1 cellular context compared by ENCODE assay signal in the genomic region with DNA sequence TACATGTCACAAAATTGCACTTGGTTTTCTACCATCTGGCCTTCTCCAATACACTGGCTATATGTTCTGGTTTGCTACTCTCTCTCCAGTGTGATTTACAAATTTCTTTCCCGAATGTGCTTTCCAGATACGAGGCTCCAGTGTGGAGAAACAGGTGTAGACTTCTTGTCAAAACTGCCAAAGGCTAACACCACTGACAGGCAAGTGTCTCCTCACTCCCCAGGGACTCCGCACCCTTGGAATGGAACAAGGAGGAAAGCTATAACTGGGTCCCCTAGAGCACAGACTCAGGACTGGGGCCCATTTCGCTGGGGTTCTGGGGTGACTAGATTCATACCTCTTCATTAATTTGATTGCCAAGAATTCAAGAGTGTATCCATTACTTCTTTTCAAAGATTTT.
A peak's percentile ranks its signal among the peaks of the same experiment; 100 is the strongest.
TF ChIP-seq lines count a peak whose summit lies in the region.

No MANE protein-coding gene starts in this region.

TF ChIP-seq in HepG2, 621 proteins besides CTCF, POLR2A, EP300 and RAD21 (continued from another document):
- TF ChIP-seq KDM2A (CRISPR knock-in tag; IDR thresholded peaks at IDR 0.05; ENCODE audit: borderline replicate concordance, low read depth), result no peak
- 0 out of 2 replicates have a peak, but pooled peaks have one; percentile 2 for TF ChIP-seq TAF1 (CRISPR knock-in tag; IDR thresholded peaks at IDR 0.05)
- no peak for TF ChIP-seq ZKSCAN1 (IDR thresholded peaks at IDR 0.05; ENCODE audit: low read length)
- TF ChIP-seq ERF (CRISPR knock-in tag; IDR thresholded peaks at IDR 0.05), result 0 out of 2 replicates have a peak, but pooled peaks have one; percentile 1
- TF ChIP-seq EEA1 (CRISPR knock-in tag; IDR thresholded peaks at IDR 0.05; ENCODE audit: borderline replicate concordance), result no peak
TF ChIP-seq in HepG2: peak in this region for 5.
